10 cellular contexts compared by ENCODE assay signal in the genomic region with DNA sequence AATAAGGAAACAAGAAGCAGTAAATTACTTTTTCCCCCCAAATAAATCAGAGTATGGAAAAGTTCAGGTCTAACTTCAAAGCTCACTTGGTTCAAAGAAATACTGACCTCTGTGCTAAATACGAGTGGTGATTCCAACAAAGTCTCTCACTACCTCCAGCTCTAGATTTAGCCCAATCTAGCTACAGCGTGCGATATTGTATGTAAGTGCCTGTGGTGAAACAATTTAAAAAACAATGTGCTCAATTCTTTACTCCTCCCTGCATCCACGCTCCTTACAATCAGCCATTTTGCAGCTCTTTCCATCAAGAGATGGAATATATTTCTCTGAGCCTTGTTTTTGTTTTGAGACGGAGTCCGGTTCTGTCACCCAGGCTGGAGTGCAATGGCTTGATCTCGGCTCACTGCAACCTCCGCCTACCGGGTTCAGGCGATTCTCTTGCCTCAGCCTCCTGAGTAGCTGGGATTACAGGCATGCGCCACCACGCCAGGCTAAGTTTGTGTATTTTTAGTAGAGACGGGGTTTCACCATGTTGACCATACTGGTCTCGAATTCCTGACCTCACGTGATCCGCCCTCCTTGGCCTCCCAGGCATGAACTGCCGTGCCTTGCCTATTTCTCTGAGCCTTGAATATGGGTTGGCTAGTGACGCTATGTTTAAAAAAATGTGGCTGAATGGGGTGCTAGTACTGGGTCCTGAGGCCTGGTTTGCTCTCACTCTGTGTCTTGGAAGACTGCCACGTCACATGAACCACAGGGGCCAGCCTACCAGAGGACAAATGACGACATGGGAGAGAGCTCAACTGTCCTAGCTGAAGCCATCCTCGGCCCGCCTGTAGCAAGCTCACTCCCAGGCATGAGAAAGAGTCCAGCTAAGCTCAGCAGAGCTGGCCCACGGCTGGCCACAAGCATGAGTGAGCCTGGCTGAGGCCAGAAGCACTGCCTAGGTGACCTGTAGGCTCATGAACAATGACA. TPM values are rescaled to one million over a fixed set of nuclear protein-coding genes. Genes with fewer than 3 reads are reported as not detected.
DNase-seq lines count a peak whose midpoint lies in the region; ATAC-seq and TF ChIP-seq lines count a peak whose summit lies in the region.
"Had no signal": no experiment of that assay in that cellular context is flagged by ENCODE, and none has a peak within 500 bp of the region (broad histone marks: within the 10 kb centered on the region; RNA-seq: fewer than 3 reads in every experiment).

No MANE protein-coding gene starts in this region.

- H3K23ac ChIP-seq in IMR-90 (ENCODE audit: low read depth, low read length), result peak overlapping the region; percentile 36; the same call in 1 of the 2 replicates

- peak overlapping the region; percentile 60 for H2AFZ ChIP-seq in IMR-90 (replicated peaks; ENCODE audit: low read length, poor library complexity)

- peak overlapping the region; percentile 20; the same call in 1 of the 2 replicates for H3K14ac ChIP-seq in IMR-90 (replicated peaks; ENCODE audit: low read depth, low read length)

- peak overlapping the region; percentile 1; the same call in 1 of the 2 replicates for H3K18ac ChIP-seq in IMR-90 (ENCODE audit: low read depth, low read length)

- no peak overlapping the region for H3K4me3 Mint-ChIP-seq in activated naive CD8-positive, alpha-beta T cell treated with anti-CD3 and anti-CD28 coated beads, Interleukin-2, amount 50 U/mL, for 24 hours
- no peak overlapping the region for H3K4me3 Mint-ChIP-seq in stimulated activated memory B cell treated with anti-CD40 and anti-IgM and Interleukin-4, amounts not matched to agents 10 μg/mL and 1 μg/mL and 100 μg/mL, for 72 hours

- ATAC-seq in IMR-90 (ENCODE audit: low read depth) (peak; percentile 67), HG03108 (IDR thresholded peaks at IDR 0.05; ENCODE audit: unreplicated experiment) (no peak)
- ATAC-seq in activated naive CD8-positive, alpha-beta T cell treated with anti-CD3 and anti-CD28 coated beads, Interleukin-2, amount 50 U/mL, for 24 hours, result no peak
- no peak for ATAC-seq in stimulated activated memory B cell treated with anti-CD40 and anti-IgM and Interleukin-4, amounts not matched to agents 10 μg/mL and 1 μg/mL and 100 μg/mL, for 72 hours

- peak overlapping the region; percentile 55 for H3K27ac Mint-ChIP-seq in activated naive CD8-positive, alpha-beta T cell treated with anti-CD3 and anti-CD28 coated beads, Interleukin-2, amount 50 U/mL, for 24 hours
- H3K27ac Mint-ChIP-seq in stimulated activated memory B cell treated with anti-CD40 and anti-IgM and Interleukin-4, amounts not matched to agents 10 μg/mL and 1 μg/mL and 100 μg/mL, for 72 hours, result peak overlapping the region; percentile 57

- in situ Hi-C loops in IMR-90 (cut with MboI; ENCODE audit: low sequenced_read_pairs), result no loop called here

- H3K27ac ChIP-seq in IMR-90 (ENCODE audit: insufficient read depth, low read length) (peak overlapping the region; percentile 36; the same call in 1 of the 2 replicates), iPS-20b (ENCODE audit: low read length) (peak overlapping the region; percentile 50)

- DNase-seq in IMR-90 (peak; percentile 76), DMS53 treated with DMSO at 0.1 percent for 48 hours (lab: John Stamatoyannopoulos, UW; ENCODE audit: unreplicated experiment) (no peak), HK-2 (ENCODE audit: unreplicated experiment) (no peak), COLO829 (ENCODE audit: low spot score) (no peak)
- DNase-seq in activated naive CD8-positive, alpha-beta T cell treated with anti-CD3 and anti-CD28 coated beads, Interleukin-2, amount 50 U/mL, for 24 hours, result no peak

- H4K91ac ChIP-seq in IMR-90 (ENCODE audit: insufficient read depth, low read depth, low read length), result peak overlapping the region; percentile 41; the same call in 1 of the 2 replicates

- H3K4me3 ChIP-seq in IMR-90 (ENCODE audit: insufficient read depth, low read depth, low read length) (no peak overlapping the region), iPS-20b (ENCODE audit: low read length) (peak overlapping the region; percentile 2; the same call in 1 of the 2 replicates)
- H3K4me3 ChIP-seq: HAP-1, Peyer's patch had no signal

- H3K9me1 ChIP-seq in IMR-90 (ENCODE audit: insufficient read depth, low read length), result peaks cover 13% of the 10 kb centered on the region

- H3K4me1 Mint-ChIP-seq in activated naive CD8-positive, alpha-beta T cell treated with anti-CD3 and anti-CD28 coated beads, Interleukin-2, amount 50 U/mL, for 24 hours, result peaks cover 59% of the 10 kb centered on the region
- H3K4me1 Mint-ChIP-seq in stimulated activated memory B cell treated with anti-CD40 and anti-IgM and Interleukin-4, amounts not matched to agents 10 μg/mL and 1 μg/mL and 100 μg/mL, for 72 hours, result peaks cover 56% of the 10 kb centered on the region

- no peak for TF ChIP-seq CTCF in IMR-90 (conservative IDR thresholded peaks at IDR 0.05; ENCODE audit: low read depth, low read length)

- 57% methylated on average over 10 of the region's 23 CpGs; no CpG with 5 or more reads in 1 of the 2 experiments for WGBS in IMR-90 (ENCODE audit: extremely low coverage in 2 of 2, insufficient read length in 1 of 2), 2 experiments

- H3K27me3 ChIP-seq in IMR-90 (ENCODE audit: control insufficient read depth, insufficient read depth, low read length) (no peaks in the 10 kb centered on the region), iPS-20b (ENCODE audit: insufficient read depth, low read length) (no peaks in the 10 kb centered on the region)
- H3K27me3 ChIP-seq: Peyer's patch had no signal

- no peak overlapping the region for H2BK15ac ChIP-seq in IMR-90 (ENCODE audit: low read depth, low read length)

- H3K27me3 Mint-ChIP-seq in activated naive CD8-positive, alpha-beta T cell treated with anti-CD3 and anti-CD28 coated beads, Interleukin-2, amount 50 U/mL, for 24 hours, result no peaks in the 10 kb centered on the region
- H3K27me3 Mint-ChIP-seq in stimulated activated memory B cell treated with anti-CD40 and anti-IgM and Interleukin-4, amounts not matched to agents 10 μg/mL and 1 μg/mL and 100 μg/mL, for 72 hours, result no peaks in the 10 kb centered on the region

- H3K36me3 Mint-ChIP-seq in activated naive CD8-positive, alpha-beta T cell treated with anti-CD3 and anti-CD28 coated beads, Interleukin-2, amount 50 U/mL, for 24 hours (ENCODE audit: low read depth), result peaks cover 2% of the 10 kb centered on the region
- H3K36me3 Mint-ChIP-seq in stimulated activated memory B cell treated with anti-CD40 and anti-IgM and Interleukin-4, amounts not matched to agents 10 μg/mL and 1 μg/mL and 100 μg/mL, for 72 hours, result peaks cover 30% of the 10 kb centered on the region

- H3K36me3 ChIP-seq in IMR-90 (ENCODE audit: control insufficient read depth, insufficient read depth, low read length) (no peaks in the 10 kb centered on the region), iPS-20b (ENCODE audit: insufficient read depth, low read depth, low read length) (peaks cover 4% of the 10 kb centered on the region; the same call in 1 of the 2 replicates)
- H3K36me3 ChIP-seq: HAP-1, Peyer's patch had no signal

- intact Hi-C loops in IMR-90 (cut with micrococcal nuclease), result no loop called here

- H2AK9ac ChIP-seq in IMR-90 (replicated peaks; ENCODE audit: low read depth, low read length, poor library complexity), result no peak overlapping the region

- no peak overlapping the region for H2BK20ac ChIP-seq in IMR-90 (ENCODE audit: low read depth, low read length)

- H3K9me3 Mint-ChIP-seq in activated naive CD8-positive, alpha-beta T cell treated with anti-CD3 and anti-CD28 coated beads, Interleukin-2, amount 50 U/mL, for 24 hours, result peaks cover 5% of the 10 kb centered on the region
- H3K9me3 Mint-ChIP-seq in stimulated activated memory B cell treated with anti-CD40 and anti-IgM and Interleukin-4, amounts not matched to agents 10 μg/mL and 1 μg/mL and 100 μg/mL, for 72 hours, result peaks cover 8% of the 10 kb centered on the region

- peak overlapping the region; percentile 47 for H3K4me2 ChIP-seq in IMR-90 (ENCODE audit: low read depth, low read length)

- H3K79me1 ChIP-seq in IMR-90 (ENCODE audit: low read depth in 1 of 2, low read length in 2 of 2), result peaks cover 18 to 78% of the 10 kb centered on the region in 2 experiments; a peak in 3 of 4 replicates

- H2BK120ac ChIP-seq in IMR-90 (ENCODE audit: low read depth, low read length), result no peak overlapping the region

- CTCF ChIA-PET in IMR-90 (lab: Yijun Ruan, JAX), result interaction anchor here (0.6 to 0.7 kb wide), 2 partner anchors 29 to 422 kb away, joined by 3 to 4 read pairs; no protein-coding TSS in a partner anchor

- peak overlapping the region; percentile 7; the same call in 1 of the 2 replicates for H4K5ac ChIP-seq in IMR-90 (ENCODE audit: low read depth, low read length)

- TF ChIP-seq POLR2A in IMR-90 (IDR thresholded peaks at IDR 0.05; ENCODE audit: low read depth, low read length), result no peak

- H4K20me1 ChIP-seq in IMR-90 (ENCODE audit: insufficient read depth, low read length), result peaks cover 49% of the 10 kb centered on the region

- H2AK5ac ChIP-seq in IMR-90 (ENCODE audit: low read depth, low read length), result peak overlapping the region; percentile 3

- peak overlapping the region; percentile 19 for H3K4ac ChIP-seq in IMR-90 (ENCODE audit: low read depth, low read length)

- no peak for TF ChIP-seq RAD21 in IMR-90 (IDR thresholded peaks at IDR 0.05; ENCODE audit: low read length)

- H3K9ac ChIP-seq in IMR-90 (ENCODE audit: low read depth, low read length), result no peak overlapping the region; the same call in 1 of the 2 replicates
- peak overlapping the region; percentile 60; the same call in 1 of the 2 replicates for H3K9ac ChIP-seq in iPS-20b (ENCODE audit: low read depth, low read length)

- dilution Hi-C loops in IMR-90 (cut with HindIII; ENCODE audit: low sequenced_read_pairs, unreplicated experiment), result no loop called here

- peak overlapping the region; percentile 17 for H2BK5ac ChIP-seq in IMR-90 (ENCODE audit: low read depth, low read length, poor library complexity, severe bottlenecking)

- peak overlapping the region in 1 of 2 experiments; percentile 44; a peak in 2 of 4 replicates for H4K8ac ChIP-seq in IMR-90 (ENCODE audit: low read depth in 2 of 2, low read length in 2 of 2)

- POLR2A ChIA-PET in IMR-90 (lab: Charles Lee; ENCODE audit: unreplicated experiment), result no interaction called here

- peaks cover 15% of the 10 kb centered on the region for H3K4me1 ChIP-seq in IMR-90 (ENCODE audit: control insufficient read depth, insufficient read depth, low read length)
- H3K4me1 ChIP-seq in iPS-20b (ENCODE audit: insufficient read depth, low read length), result peaks cover 25% of the 10 kb centered on the region

- BruUV-seq in IMR-90 (replicated peaks; lab: Mats Ljungman, UMichigan), result no TSS peak

- peak overlapping the region; percentile 65 for H3K56ac ChIP-seq in IMR-90 (ENCODE audit: extremely low read depth, insufficient read depth, low read length)

- H3K9me3 ChIP-seq in IMR-90 (ENCODE audit: control insufficient read depth, insufficient read depth, low read length) (no peaks in the 10 kb centered on the region; the same call in none of the 2 replicates), iPS-20b (ENCODE audit: insufficient read depth, low read depth, low read length) (peaks cover 3% of the 10 kb centered on the region; the same call in 1 of the 2 replicates)
- H3K9me3 ChIP-seq: Peyer's patch had no signal

RNA-seq across cellular contexts. Expression of a gene that starts 14.8 kb away (rescaled TPM):
- total RNA-seq in IMR-90 (2012; rRNA removed), result 93.6 and 115 TPM in 2 replicates
- polyA plus RNA-seq in IMR-90 (2012; rRNA removed), result 29.5 and 35.6 TPM in 2 replicates
- polyA plus RNA-seq in IMR-90 (2012; cell fraction: cytosol; rRNA removed), result 11.5 and 21.4 TPM in 2 replicates
- 77.1 and 110 TPM in 2 replicates for polyA plus RNA-seq in IMR-90 (2012; cell fraction: nucleus; rRNA removed; ENCODE audit: low replicate concordance)

RNA-seq across cellular contexts. Expression of a gene that starts 27.0 kb away (rescaled TPM):
- total RNA-seq in IMR-90 (2012; rRNA removed), result 20.1 and 30.3 TPM in 2 replicates
- polyA plus RNA-seq in IMR-90 (2012; rRNA removed), result 13.9 and 18.6 TPM in 2 replicates
- polyA plus RNA-seq in IMR-90 (2012; cell fraction: cytosol; rRNA removed), result 6.0 and 8.4 TPM in 2 replicates
- 2.0 and 6.5 TPM in 2 replicates for polyA plus RNA-seq in IMR-90 (2012; cell fraction: nucleus; rRNA removed; ENCODE audit: low replicate concordance)
